In the genomic region with DNA sequence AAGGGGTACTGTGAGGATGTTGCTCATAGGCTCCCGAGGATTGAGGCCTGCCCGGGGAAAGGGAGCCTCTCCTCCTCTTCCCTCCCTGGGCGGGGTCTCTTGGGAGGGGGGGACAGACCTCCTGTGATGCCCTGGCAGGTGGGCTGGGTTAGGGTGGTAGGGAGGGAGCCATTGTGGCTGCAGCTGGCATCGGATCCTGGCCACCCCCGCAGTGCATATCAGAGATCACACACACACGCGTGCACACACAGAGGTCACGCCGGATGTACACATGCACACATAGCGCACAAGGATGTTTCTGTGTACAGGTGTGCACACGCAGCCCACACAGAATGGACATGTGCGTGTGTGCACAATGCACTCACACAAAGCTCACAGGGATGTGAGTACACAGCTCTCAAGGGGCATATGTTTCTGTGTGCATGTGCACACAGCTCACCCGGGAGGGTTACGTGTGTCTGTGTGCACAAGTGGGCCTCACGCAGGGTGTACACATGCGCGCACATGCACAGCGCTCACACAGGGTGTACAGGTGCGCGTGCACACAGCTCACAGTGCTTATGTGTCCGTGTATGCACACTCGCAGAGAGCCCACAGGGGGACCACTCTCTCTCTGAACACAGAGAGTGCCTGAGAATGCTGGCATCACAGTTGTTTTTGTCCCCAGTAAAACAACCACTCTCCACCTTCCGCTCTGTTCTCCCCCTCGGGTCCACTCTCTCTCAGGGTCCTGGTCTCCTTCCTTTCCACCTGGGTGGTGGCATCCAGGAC, we compare ENCODE assay signal across 9 cellular contexts. TPM values are rescaled to one million over a fixed set of nuclear protein-coding genes. Genes with fewer than 3 reads are reported as not detected.
DNase-seq lines count a peak whose midpoint lies in the region; ATAC-seq, FAIRE-seq and TF ChIP-seq lines count a peak whose summit lies in the region.
"Had no signal": no experiment of that assay in that cellular context is flagged by ENCODE, and none has a peak within 500 bp of the region (broad histone marks: within the 10 kb centered on the region; RNA-seq: fewer than 3 reads in every experiment).

No MANE protein-coding gene starts in this region.

- H3K4me1 ChIP-seq in RWPE2 (ENCODE audit: insufficient read depth, poor library complexity, severe bottlenecking): peaks cover 3% of the 10 kb centered on the region
- H3K4me1 ChIP-seq in gastroesophageal sphincter: peaks cover 0 to 43% (median 5%) of the 10 kb centered on the region in 3 donors

- TF ChIP-seq POLR2A in gastroesophageal sphincter (IDR thresholded peaks at IDR 0.05) (no peak), GM12891 (IDR thresholded peaks at IDR 0.05; ENCODE audit: low read depth, low read length) (no peak)

- no peaks in the 10 kb centered on the region for H3K27me3 ChIP-seq in RWPE2 (ENCODE audit: insufficient read depth, poor library complexity, severe bottlenecking)
- H3K27me3 ChIP-seq in gastroesophageal sphincter: peaks cover 16% of the 10 kb centered on the region

- no peak; the same call in 2 of the 3 replicates for ATAC-seq in RWPE2 (ENCODE audit: low read depth)
- ATAC-seq in gastroesophageal sphincter: no peak
- ATAC-seq in stimulated activated naive CD8-positive, alpha-beta T cell treated with anti-CD3 and anti-CD28 coated beads, Interleukin-15, amount 100 ng/mL, for 72 hours: peak; percentile 38

- peaks cover 2% of the 10 kb centered on the region for H3K36me3 Mint-ChIP-seq in T-helper 2 cell treated with Interferon-gamma antibody and Interleukin-4, amounts not matched to agents 5 μg/mL and 100 μg/mL, for 36 hours (ENCODE audit: low read depth)

- FAIRE-seq in GM12891 (lab: Jason Lieb, UNC): no peak

- H3K36me3 ChIP-seq in RWPE2 (ENCODE audit: low read depth) (no peaks in the 10 kb centered on the region), gastroesophageal sphincter (no peaks in the 10 kb centered on the region)

- H3K9me3 ChIP-seq in RWPE2 (ENCODE audit: severe bottlenecking): no peaks in the 10 kb centered on the region
- H3K9me3 ChIP-seq in gastroesophageal sphincter: no peaks in the 10 kb centered on the region

- peaks cover 18% of the 10 kb centered on the region for H3K4me1 Mint-ChIP-seq in T-helper 2 cell treated with Interferon-gamma antibody and Interleukin-4, amounts not matched to agents 5 μg/mL and 100 μg/mL, for 36 hours (ENCODE audit: low read depth)
- peaks cover 63% of the 10 kb centered on the region for H3K4me1 Mint-ChIP-seq in stimulated activated naive CD8-positive, alpha-beta T cell treated with anti-CD3 and anti-CD28 coated beads, Interleukin-15, amount 100 ng/mL, for 72 hours

- no peak for TF ChIP-seq EP300 in gastroesophageal sphincter (IDR thresholded peaks at IDR 0.05)

- H3K27ac Mint-ChIP-seq in T-helper 2 cell treated with Interferon-gamma antibody and Interleukin-4, amounts not matched to agents 5 μg/mL and 100 μg/mL, for 36 hours: no peak overlapping the region
- no peak overlapping the region for H3K27ac Mint-ChIP-seq in stimulated activated naive CD8-positive, alpha-beta T cell treated with anti-CD3 and anti-CD28 coated beads, Interleukin-15, amount 100 ng/mL, for 72 hours

- no peak for DNase-seq in T-helper 2 cell treated with Interferon-gamma antibody and Interleukin-4, amounts not matched to agents 5 μg/mL and 100 μg/mL, for 36 hours (ENCODE audit: low spot score)
- DNase-seq in T-helper 2 cell: no peak
- no peak for DNase-seq in RWPE2 (ENCODE audit: low spot score)
- no peak for DNase-seq in stimulated activated naive CD8-positive, alpha-beta T cell treated with anti-CD3 and anti-CD28 coated beads, Interleukin-15, amount 100 ng/mL, for 72 hours
- DNase-seq in GM12891 (ENCODE audit: insufficient read length, low spot score): no peak
- DNase-seq in hepatic stellate cell (ENCODE audit: low spot score): no peak
- no peak for DNase-seq in DMS153 (lab: John Stamatoyannopoulos, UW)
- DNase-seq: occipital lobe had no signal

- H3K27me3 Mint-ChIP-seq in T-helper 2 cell treated with Interferon-gamma antibody and Interleukin-4, amounts not matched to agents 5 μg/mL and 100 μg/mL, for 36 hours (ENCODE audit: low read depth): no peaks in the 10 kb centered on the region
- H3K27me3 Mint-ChIP-seq in stimulated activated naive CD8-positive, alpha-beta T cell treated with anti-CD3 and anti-CD28 coated beads, Interleukin-15, amount 100 ng/mL, for 72 hours: peaks cover 44% of the 10 kb centered on the region

- H3K4me3 ChIP-seq in RWPE2 (ENCODE audit: severe bottlenecking): peak overlapping the region; percentile 44
- peak overlapping the region; percentile 31 to 58 for H3K4me3 ChIP-seq in gastroesophageal sphincter

- H3K27ac ChIP-seq in RWPE2 (ENCODE audit: poor library complexity, severe bottlenecking) (no peak overlapping the region), gastroesophageal sphincter (no peak overlapping the region)

- 66 to 69% methylated on average over 9 to 13 of the region's 24 CpGs for WGBS in gastroesophageal sphincter (ENCODE audit: low coverage in 1 of 2), 2 donors

- H3K4me3 Mint-ChIP-seq in T-helper 2 cell treated with Interferon-gamma antibody and Interleukin-4, amounts not matched to agents 5 μg/mL and 100 μg/mL, for 36 hours: peak overlapping the region; percentile 64
- H3K4me3 Mint-ChIP-seq in stimulated activated naive CD8-positive, alpha-beta T cell treated with anti-CD3 and anti-CD28 coated beads, Interleukin-15, amount 100 ng/mL, for 72 hours: peak overlapping the region; percentile 46 to 65

- H3K9me3 Mint-ChIP-seq in T-helper 2 cell treated with Interferon-gamma antibody and Interleukin-4, amounts not matched to agents 5 μg/mL and 100 μg/mL, for 36 hours: no peaks in the 10 kb centered on the region
- H3K9me3 Mint-ChIP-seq in stimulated activated naive CD8-positive, alpha-beta T cell treated with anti-CD3 and anti-CD28 coated beads, Interleukin-15, amount 100 ng/mL, for 72 hours: no peaks in the 10 kb centered on the region

- no peak for TF ChIP-seq CTCF in RWPE2 (IDR thresholded peaks at IDR 0.05; ENCODE audit: poor library complexity, severe bottlenecking)
- no peak for TF ChIP-seq CTCF in gastroesophageal sphincter (IDR thresholded peaks at IDR 0.05)

TF ChIP-seq in GM12891, 5 proteins besides CTCF, POLR2A, EP300 and RAD21:
- TF ChIP-seq POLR2AphosphoS5 (IDR thresholded peaks at IDR 0.05; ENCODE audit: low read depth, low read length) (no peak), SPI1 (IDR thresholded peaks at IDR 0.05; ENCODE audit: low read depth, low read length) (no peak)

RNA-seq across cellular contexts. Expression of a gene that starts 2.4 kb away (rescaled TPM):
- 1 to 10 TPM in 1 of 4 donors, not detected in 3; 2.5 TPM for total RNA-seq in gastroesophageal sphincter
- polyA plus RNA-seq in GM12891 (2012; ENCODE audit: low read depth, missing spikeins): 0.21 TPM

RNA-seq across cellular contexts. Expression of a gene that starts 53.1 kb away (rescaled TPM):
- total RNA-seq in gastroesophageal sphincter: 10 to 100 TPM; 18.5 to 41.8 (median 28.5) TPM
- 24.8 TPM for polyA plus RNA-seq in GM12891 (2012; ENCODE audit: low read depth, missing spikeins)

RNA-seq across cellular contexts. Expression of a gene that starts 55.6 kb away (rescaled TPM):
- 1 to 10 TPM in 1 of 4 donors, under 1 TPM in 3; 0.40 to 4.3 (median 0.79) TPM for total RNA-seq in gastroesophageal sphincter
- polyA plus RNA-seq in GM12891 (2012; ENCODE audit: low read depth, missing spikeins): 65.4 TPM
